ENCODE assay signal across 1 cellular context in genomic region chr6:151639750-151640149, GRCh38.
TF ChIP-seq lines count a peak whose summit lies in the region.

No MANE protein-coding gene starts in this region.

TF ChIP-seq in HepG2, 621 proteins besides CTCF, POLR2A, EP300 and RAD21 (continued from another document):
- TF ChIP-seq HOMEZ (CRISPR knock-in tag; IDR thresholded peaks at IDR 0.05; ENCODE audit: low read depth) (no peak), FOXP1 (IDR thresholded peaks at IDR 0.05) (no peak), FOXP1 (CRISPR knock-in tag; IDR thresholded peaks at IDR 0.05) (0 out of 2 replicates have a peak, but pooled peaks have one; percentile 29), ZNF124 (CRISPR knock-in tag; IDR thresholded peaks at IDR 0.05) (0 out of 2 replicates have a peak, but pooled peaks have one; percentile 78), ETS1 (CRISPR knock-in tag; IDR thresholded peaks at IDR 0.05) (no peak), ARID3A (IDR thresholded peaks at IDR 0.05; ENCODE audit: low read depth, low read length) (peak; percentile 77), KIAA2018 (CRISPR knock-in tag; IDR thresholded peaks at IDR 0.05; ENCODE audit: borderline replicate concordance) (no peak), ZNF292 (CRISPR knock-in tag; IDR thresholded peaks at IDR 0.05; ENCODE audit: borderline replicate concordance, low read depth) (no peak), SOX13 (IDR thresholded peaks at IDR 0.05) (no peak), SOX13 (CRISPR knock-in tag; conservative IDR thresholded peaks at IDR 0.05 in 1 of 2, IDR thresholded peaks at IDR 0.05 in 1 of 2) (peak in 1 of 2 experiments; percentile 26; a peak in 1 of 4 replicates)
